8 cellular contexts compared by ENCODE assay signal in genomic region chr6:131135244-131136020, GRCh38. TPM values are rescaled to one million over a fixed set of nuclear protein-coding genes. Genes with fewer than 3 reads are reported as not detected.
DNase-seq lines count a peak whose midpoint lies in the region; ATAC-seq, FAIRE-seq and TF ChIP-seq lines count a peak whose summit lies in the region.

AKAP7 (plus strand) TSS chr6:131135467; CDS start chr6:131135764, 297 bp downstream.

- peak within 1 kb of the TSS; percentile 66; the same call in 1 of the 2 replicates for H4K91ac ChIP-seq in IMR-90 (ENCODE audit: insufficient read depth, low read depth, low read length)

- H4K5ac ChIP-seq in IMR-90 (ENCODE audit: low read depth, low read length), result peak within 1 kb of the TSS; percentile 57

- H3K18ac ChIP-seq in IMR-90 (ENCODE audit: low read depth, low read length), result peak within 1 kb of the TSS; percentile 30

- WGBS in IMR-90 (ENCODE audit: extremely low coverage in 2 of 2, insufficient read length in 1 of 2), 2 experiments, result 0% methylated on average over 43 of the region's 99 CpGs; no CpG with 5 or more reads in 1 of the 2 experiments
- WGBS in smooth muscle cell (ENCODE audit: low lambda C conversion rate), result under 1% methylated on average over 63 of the region's 99 CpGs

- H2AK5ac ChIP-seq in IMR-90 (ENCODE audit: low read depth, low read length), result no peak within 1 kb of the TSS

- no TSS peak for BruUV-seq in IMR-90 (replicated peaks; lab: Mats Ljungman, UMichigan)

- peak within 1 kb of the TSS; percentile 67 for H3K4me2 ChIP-seq in DND-41 (ENCODE audit: insufficient read depth, low read length)
- H3K4me2 ChIP-seq in IMR-90 (ENCODE audit: low read depth, low read length), result peak within 1 kb of the TSS; percentile 88
- peak within 1 kb of the TSS; percentile 86 for H3K4me2 ChIP-seq in smooth muscle cell

- CTCF ChIA-PET in IMR-90 (lab: Yijun Ruan, JAX), result no interaction called here

- H3K4ac ChIP-seq in IMR-90 (ENCODE audit: low read depth, low read length), result peak within 1 kb of the TSS; percentile 87

- no peak for TF ChIP-seq RAD21 in IMR-90 (IDR thresholded peaks at IDR 0.05; ENCODE audit: low read length)

- intact Hi-C loops in IMR-90 (cut with micrococcal nuclease), result loop anchor here (2.0 kb wide), 1 partner anchor 73 kb away; the partner anchor contains the start of gene EPB41L2

- TF ChIP-seq CTCF in DND-41 (IDR thresholded peaks at IDR 0.05; ENCODE audit: borderline replicate concordance, extremely low read depth, low read length, poor library complexity, severe bottlenecking) (no peak), IMR-90 (conservative IDR thresholded peaks at IDR 0.05; ENCODE audit: low read depth, low read length) (no peak), WERI-Rb-1 (IDR thresholded peaks at IDR 0.05; ENCODE audit: low read depth, low read length) (no peak), bronchial epithelial cell (IDR thresholded peaks at IDR 0.05; ENCODE audit: insufficient read depth, low read length, severe bottlenecking) (no peak), smooth muscle cell (IDR thresholded peaks at IDR 0.05; ENCODE audit: borderline replicate concordance, insufficient read depth, poor library complexity, severe bottlenecking) (no peak)

- H3F3A ChIP-seq in smooth muscle cell (ENCODE audit: low read depth), result peaks cover 3% of the 10 kb centered on the region

- H3K56ac ChIP-seq in IMR-90 (ENCODE audit: extremely low read depth, insufficient read depth, low read length), result peak within 1 kb of the TSS; percentile 93

- H3K36me3 ChIP-seq in DND-41 (ENCODE audit: insufficient read depth, low read length) (no peaks in the 10 kb centered on the region), IMR-90 (ENCODE audit: control insufficient read depth, insufficient read depth, low read length) (no peaks in the 10 kb centered on the region), WERI-Rb-1 (no peaks in the 10 kb centered on the region), bronchial epithelial cell (ENCODE audit: control insufficient read depth, insufficient read depth, low read length) (no peaks in the 10 kb centered on the region), smooth muscle cell (ENCODE audit: low read depth) (no peaks in the 10 kb centered on the region)

- peak within 1 kb of the TSS; percentile 95 for H2AK9ac ChIP-seq in IMR-90 (replicated peaks; ENCODE audit: low read depth, low read length, poor library complexity)

- H2BK15ac ChIP-seq in IMR-90 (ENCODE audit: low read depth, low read length), result no peak within 1 kb of the TSS; the same call in 2 of the 3 replicates

- peak within 1 kb of the TSS; percentile 83 for H3K23ac ChIP-seq in IMR-90 (ENCODE audit: low read depth, low read length)

- FAIRE-seq in bronchial epithelial cell (lab: Jason Lieb, UNC), result no peak

- H3K27ac ChIP-seq in DND-41 (ENCODE audit: low read length) (peak within 1 kb of the TSS; percentile 64), IMR-90 (ENCODE audit: insufficient read depth, low read length) (peak within 1 kb of the TSS; percentile 75), WERI-Rb-1 (peak within 1 kb of the TSS; percentile 39), smooth muscle cell (ENCODE audit: low read depth) (peak within 1 kb of the TSS; percentile 63)

- H3K14ac ChIP-seq in IMR-90 (replicated peaks; ENCODE audit: low read depth, low read length), result peak within 1 kb of the TSS; percentile 86

- peak within 1 kb of the TSS; percentile 24 to 92 for H4K8ac ChIP-seq in IMR-90 (ENCODE audit: low read depth in 2 of 2, low read length in 2 of 2)

- dilution Hi-C loops in IMR-90 (cut with HindIII; ENCODE audit: low sequenced_read_pairs, unreplicated experiment), result no loop called here

- DNase-seq in DND-41 (peak; percentile 67), IMR-90 (peak; percentile 39), WERI-Rb-1 (peak; percentile 80), bronchial epithelial cell (ENCODE audit: low read depth) (peak; percentile 32), iPS-NIHi7 (ENCODE audit: extremely low spot score) (peak; percentile 90), smooth muscle cell (lab: John Stamatoyannopoulos, UW; ENCODE audit: unreplicated experiment) (peak; percentile 76), NCI-H2107 (lab: John Stamatoyannopoulos, UW) (no peak)

- H2BK5ac ChIP-seq in IMR-90 (ENCODE audit: low read depth, low read length, poor library complexity, severe bottlenecking), result peak within 1 kb of the TSS; percentile 27

- no peaks in the 10 kb centered on the region for H3K9me3 ChIP-seq in DND-41 (ENCODE audit: insufficient read depth, low read length, severe bottlenecking)
- H3K9me3 ChIP-seq in IMR-90 (ENCODE audit: control insufficient read depth, insufficient read depth, low read length), result no peaks in the 10 kb centered on the region
- H3K9me3 ChIP-seq in WERI-Rb-1 (ENCODE audit: severe bottlenecking), result no peaks in the 10 kb centered on the region
- H3K9me3 ChIP-seq in smooth muscle cell (replicated peaks; ENCODE audit: low read depth), result no peaks in the 10 kb centered on the region

- H3K79me2 ChIP-seq in DND-41 (ENCODE audit: insufficient read depth, low read length), result no peaks in the 10 kb centered on the region
- H3K79me2 ChIP-seq in smooth muscle cell (ENCODE audit: low read depth), result no peaks in the 10 kb centered on the region

- peak within 1 kb of the TSS; percentile 27 to 64; a peak in 3 of 4 replicates for H3K4me3 ChIP-seq in DND-41 (ENCODE audit: low read depth in 1 of 2, low read length in 2 of 2)
- peak within 1 kb of the TSS; percentile 53 for H3K4me3 ChIP-seq in IMR-90 (ENCODE audit: insufficient read depth, low read depth, low read length)
- peak within 1 kb of the TSS; percentile 70 for H3K4me3 ChIP-seq in WERI-Rb-1 (ENCODE audit: low read depth, low read length)
- peak within 1 kb of the TSS; percentile 62 for H3K4me3 ChIP-seq in bronchial epithelial cell (ENCODE audit: low read depth, low read length)
- peak within 1 kb of the TSS; percentile 72 for H3K4me3 ChIP-seq in smooth muscle cell

- H2AFZ ChIP-seq in DND-41 (ENCODE audit: low read depth, low read length), result peak within 1 kb of the TSS; percentile 60
- H2AFZ ChIP-seq in IMR-90 (replicated peaks; ENCODE audit: low read length, poor library complexity), result peak within 1 kb of the TSS; percentile 94
- peak within 1 kb of the TSS; percentile 94 for H2AFZ ChIP-seq in smooth muscle cell (ENCODE audit: low read depth)

- peaks cover 3 to 16% of the 10 kb centered on the region in 2 experiments; a peak in 1 of 4 replicates for H3K79me1 ChIP-seq in IMR-90 (ENCODE audit: low read depth in 1 of 2, low read length in 2 of 2)

- H2BK120ac ChIP-seq in IMR-90 (ENCODE audit: low read depth, low read length), result peak within 1 kb of the TSS; percentile 73; the same call in 1 of the 2 replicates

- H3K4me1 ChIP-seq in DND-41 (ENCODE audit: insufficient read depth, low read length), result peaks cover 23% of the 10 kb centered on the region
- peaks cover 2% of the 10 kb centered on the region for H3K4me1 ChIP-seq in IMR-90 (ENCODE audit: control insufficient read depth, insufficient read depth, low read length)
- H3K4me1 ChIP-seq in smooth muscle cell (ENCODE audit: low read depth), result peaks cover 5% of the 10 kb centered on the region

- H3K9ac ChIP-seq in DND-41 (ENCODE audit: low read depth, low read length) (peak within 1 kb of the TSS; percentile 80), IMR-90 (ENCODE audit: low read depth, low read length) (peak within 1 kb of the TSS; percentile 73), smooth muscle cell (ENCODE audit: low read depth) (peak within 1 kb of the TSS; percentile 61)

- in situ Hi-C loops in IMR-90 (cut with MboI; ENCODE audit: low sequenced_read_pairs), result no loop called here

- H3K9me1 ChIP-seq in IMR-90 (ENCODE audit: insufficient read depth, low read length), result no peaks in the 10 kb centered on the region

- H3K27me3 ChIP-seq in DND-41 (ENCODE audit: insufficient read depth, low read length, poor library complexity) (no peaks in the 10 kb centered on the region), IMR-90 (ENCODE audit: control insufficient read depth, insufficient read depth, low read length) (no peaks in the 10 kb centered on the region), WERI-Rb-1 (ENCODE audit: insufficient read depth, low read depth, severe bottlenecking) (no peaks in the 10 kb centered on the region), bronchial epithelial cell (ENCODE audit: control insufficient read depth, insufficient read depth, low read length) (no peaks in the 10 kb centered on the region), smooth muscle cell (ENCODE audit: low read depth) (no peaks in the 10 kb centered on the region)

- peak within 1 kb of the TSS; percentile 1; the same call in 1 of the 2 replicates for H2BK20ac ChIP-seq in IMR-90 (ENCODE audit: low read depth, low read length)

- TF ChIP-seq POLR2A in IMR-90 (IDR thresholded peaks at IDR 0.05; ENCODE audit: low read depth, low read length), result no peak

- POLR2A ChIA-PET in IMR-90 (lab: Charles Lee; ENCODE audit: unreplicated experiment), result no interaction called here

- ATAC-seq in DND-41 (ENCODE audit: insufficient read depth, low read depth) (peak; percentile 83), GM21576 (IDR thresholded peaks at IDR 0.05; ENCODE audit: unreplicated experiment) (peak; percentile 69), IMR-90 (ENCODE audit: low read depth) (peak; percentile 97)

- H4K20me1 ChIP-seq in DND-41 (ENCODE audit: insufficient read depth, low read length) (no peaks in the 10 kb centered on the region), IMR-90 (ENCODE audit: insufficient read depth, low read length) (no peaks in the 10 kb centered on the region), smooth muscle cell (ENCODE audit: low read depth) (no peaks in the 10 kb centered on the region)

TF ChIP-seq in IMR-90, 13 proteins besides CTCF, POLR2A, EP300 and RAD21:
- TF ChIP-seq MXI1 (IDR thresholded peaks at IDR 0.05; ENCODE audit: borderline replicate concordance, low read depth, low read length), result 0 out of 2 replicates have a peak, but pooled peaks have one; percentile 26
- no peak for TF ChIP-seq MAZ (IDR thresholded peaks at IDR 0.05; ENCODE audit: borderline replicate concordance, low read depth, low read length)
- no peak for TF ChIP-seq RCOR1 (IDR thresholded peaks at IDR 0.05; ENCODE audit: insufficient replicate concordance, low read length)

RNA-seq across cellular contexts. Expression of gene AKAP7, which starts in this region (rescaled TPM):
- total RNA-seq in IMR-90 (2012; rRNA removed), result 0.54 and 3.3 TPM in 2 replicates
- polyA plus RNA-seq in IMR-90 (2012; rRNA removed), result 0.90 and 1.1 TPM in 2 replicates
- 0.10 and 0.18 TPM in 2 replicates for polyA plus RNA-seq in IMR-90 (2012; cell fraction: cytosol; rRNA removed)
- 0.18 and 1.1 TPM in 2 replicates for polyA plus RNA-seq in IMR-90 (2012; cell fraction: nucleus; rRNA removed; ENCODE audit: low replicate concordance)
- 1.3 and 1.7 TPM in 2 replicates for total RNA-seq in bronchial epithelial cell
- total RNA-seq in smooth muscle cell, result 6.5 and 9.5 TPM in 2 replicates
- polyA plus RNA-seq in smooth muscle cell, result 2.0 and 3.6 TPM in 2 replicates
